ENCODE assay signal across 11 cellular contexts in the genomic region with DNA sequence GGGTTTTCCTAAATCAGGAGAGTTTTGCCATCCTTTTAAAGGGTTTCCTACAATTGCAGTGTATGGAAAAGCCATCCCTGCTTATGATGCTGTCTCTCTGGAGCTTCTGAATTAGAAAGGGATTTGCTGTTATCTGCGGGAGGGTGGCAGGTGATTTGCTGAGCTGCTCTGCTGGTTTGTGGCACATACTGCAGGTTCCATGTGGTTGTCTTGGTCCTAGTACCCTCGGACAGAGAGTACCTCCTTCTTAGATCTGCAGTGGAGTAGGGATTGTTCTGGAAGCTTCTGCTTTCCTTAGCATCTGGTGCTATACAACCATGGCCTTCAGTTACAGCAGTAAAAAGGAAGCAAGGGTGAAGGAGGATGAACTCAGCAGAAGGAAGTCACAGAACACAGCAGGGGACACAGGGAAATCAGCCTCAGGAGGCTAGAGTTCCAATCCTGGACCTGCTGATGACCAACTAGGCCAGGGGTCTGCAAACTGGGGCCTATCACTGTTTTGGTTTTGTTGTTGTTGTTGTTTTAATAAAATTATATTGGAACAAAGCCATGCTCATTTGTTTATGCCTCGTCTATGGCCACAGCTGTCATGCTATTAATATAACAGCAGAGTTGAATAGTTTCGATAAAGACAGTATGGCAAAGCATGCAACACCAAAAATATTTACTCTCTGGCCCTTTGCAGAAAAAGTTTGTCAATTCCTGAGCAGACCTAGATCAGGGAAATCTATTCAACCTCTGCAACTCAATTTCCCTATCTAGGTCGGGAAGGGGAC. TPM values are rescaled to one million over a fixed set of nuclear protein-coding genes. Genes with fewer than 3 reads are reported as not detected.
DNase-seq lines count a peak whose midpoint lies in the region; ATAC-seq, FAIRE-seq and TF ChIP-seq lines count a peak whose summit lies in the region.
"Had no signal": no experiment of that assay in that cellular context is flagged by ENCODE, and none has a peak within 500 bp of the region (broad histone marks: within the 10 kb centered on the region; RNA-seq: fewer than 3 reads in every experiment).

No MANE protein-coding gene starts in this region.

- FAIRE-seq in GM12878 (lab: Jason Lieb, UNC) = peak; percentile 72

- no peak overlapping the region; the same call in 1 of the 2 replicates for H3K4me3 ChIP-seq in GM12878
- no peak overlapping the region for H3K4me3 ChIP-seq in esophagus squamous epithelium

- H3K4me1 ChIP-seq in GM12878 (ENCODE audit: control insufficient read depth, insufficient read depth, low read length) = peaks cover 30% of the 10 kb centered on the region
- peaks cover 0 to 41% (median 0%) of the 10 kb centered on the region in 3 donors for H3K4me1 ChIP-seq in esophagus squamous epithelium

- H3K36me3 ChIP-seq in GM12878 (ENCODE audit: control insufficient read depth in 2 of 2, insufficient read depth in 2 of 2, low read length in 1 of 2) (no peaks in the 10 kb centered on the region), esophagus squamous epithelium (peaks cover 0 to 7% (median 0%) of the 10 kb centered on the region in 3 donors)

- H3K27ac Mint-ChIP-seq in stimulated activated naive CD8-positive, alpha-beta T cell treated with anti-CD3 and anti-CD28 coated beads, Interleukin-15, Interleukin-2, amounts not matched to agents 100 ng/mL and 50 ng/mL, for 24 hours = peak overlapping the region; percentile 97

- H3K9me3 ChIP-seq in GM12878 (replicated peaks; ENCODE audit: control insufficient read depth, insufficient read depth, low read length) = no peaks in the 10 kb centered on the region; the same call in 2 of the 3 replicates
- no peaks in the 10 kb centered on the region for H3K9me3 ChIP-seq in esophagus squamous epithelium

- TF ChIP-seq EP300 in GM12878 (IDR thresholded peaks at IDR 0.05; ENCODE audit: borderline replicate concordance in 1 of 2, control insufficient read depth in 1 of 2, low read depth in 2 of 2, low read length in 2 of 2) = no peak

- peaks cover 15% of the 10 kb centered on the region for H3K9me3 Mint-ChIP-seq in stimulated activated naive CD8-positive, alpha-beta T cell treated with anti-CD3 and anti-CD28 coated beads, Interleukin-15, Interleukin-2, amounts not matched to agents 100 ng/mL and 50 ng/mL, for 24 hours

- intact Hi-C loops in GM12878 (cut with micrococcal nuclease; ENCODE audit: unreplicated experiment) = no loop called here
- intact Hi-C loops in esophagus squamous epithelium (cut with DNase I) = no loop called here

- in situ Hi-C loops in GM12878 (cut with MboI) = loop anchor here (10.0 to 25.0 kb wide), 3 partner anchors 760 to 1928 kb away; a partner anchor contains a TSS

- H3K79me2 ChIP-seq in GM12878 (ENCODE audit: control insufficient read depth, insufficient read depth, low read length) = no peaks in the 10 kb centered on the region

- RAD21 ChIA-PET in GM12878 (lab: Charles Lee; ENCODE audit: unreplicated experiment) = interaction anchor here (1.2 to 2.2 kb wide), 2 partner anchors 8 to 18 kb away, joined by 3 to 8 read pairs; no protein-coding TSS in a partner anchor

- TF ChIP-seq CTCF in GM12878 (IDR thresholded peaks at IDR 0.05 in 2 of 3, conservative IDR thresholded peaks at IDR 0.05 in 1 of 3; ENCODE audit: control insufficient read depth in 2 of 3, extremely low read depth in 1 of 3, insufficient read depth in 1 of 3, low read depth in 3 of 3, low read length in 3 of 3) (no peak), esophagus squamous epithelium (IDR thresholded peaks at IDR 0.05) (no peak)

- no TSS peak for BruUV-seq in GM12878 (replicated peaks; lab: Mats Ljungman, UMichigan)

- H3K27me3 Mint-ChIP-seq in stimulated activated naive CD8-positive, alpha-beta T cell treated with anti-CD3 and anti-CD28 coated beads, Interleukin-15, Interleukin-2, amounts not matched to agents 100 ng/mL and 50 ng/mL, for 24 hours = no peaks in the 10 kb centered on the region

- peak overlapping the region; percentile 79 for H3K4me2 ChIP-seq in GM12878 (ENCODE audit: control insufficient read depth, insufficient read depth)

- no peak for DNase-seq in stimulated activated naive CD8-positive, alpha-beta T cell treated with anti-CD3 and anti-CD28 coated beads, Interleukin-15, Interleukin-2, amounts not matched to agents 100 U/mL and 50 U/mL, for 24 hours
- DNase-seq in GM12878 (ENCODE audit: low read depth, low spot score) (no peak), retina (no peak), OCI-M2 (lab: John Stamatoyannopoulos, UW; ENCODE audit: unreplicated experiment) (no peak), esophagus squamous epithelium (lab: John Stamatoyannopoulos, UW) (no peak)
- DNase-seq: NCI-H510A treated with DMSO at 0.1 percent for 48 hours; stimulated activated CD4-positive, alpha-beta T cell treated with anti-CD3 and anti-CD28 coated beads, Interleukin-15, amount 100 ng/mL, for 24 hours had no signal

- ATAC-seq in stimulated activated naive CD8-positive, alpha-beta T cell treated with anti-CD3 and anti-CD28 coated beads, Interleukin-15, Interleukin-2, amounts not matched to agents 100 U/mL and 50 U/mL, for 24 hours = no peak
- ATAC-seq in HG03432 (IDR thresholded peaks at IDR 0.05; ENCODE audit: unreplicated experiment) (peak; percentile 67), GM12878 (peak; percentile 67), HG02870 (IDR thresholded peaks at IDR 0.05; ENCODE audit: unreplicated experiment) (no peak)
- ATAC-seq: HCT116 had no signal

- H3K27ac ChIP-seq in GM12878 (ENCODE audit: control insufficient read depth, insufficient read depth) (peak overlapping the region; percentile 72), esophagus squamous epithelium (peak overlapping the region in 1 of 4 donors; percentile 47)

- SMC1A ChIA-PET in GM12878 (lab: Charles Lee; ENCODE audit: uncharacterized antibody, unreplicated experiment) = interaction anchor here (0.7 to 2.6 kb wide), 6 partner anchors 9 to 52 kb away, joined by 3 to 12 read pairs (median 6); no protein-coding TSS in a partner anchor

- no peak for TF ChIP-seq RAD21 in GM12878 (IDR thresholded peaks at IDR 0.05; ENCODE audit: insufficient read depth, low read depth, low read length)

- 40% methylated on average over 5 of the region's 5 CpGs for WGBS in GM12878 (ENCODE audit: insufficient coverage, insufficient replicate concordance, low lambda C conversion rate, missing lambda C conversion rate)
- WGBS in esophagus squamous epithelium, 2 donors = 68 to 73% methylated on average over 5 of the region's 5 CpGs

- TF ChIP-seq POLR2A in GM12878 (IDR thresholded peaks at IDR 0.05; ENCODE audit: low read depth, low read length) = no peak
- no peak for TF ChIP-seq POLR2A in esophagus squamous epithelium (IDR thresholded peaks at IDR 0.05)

- peak overlapping the region; percentile 88 for H2AFZ ChIP-seq in GM12878 (ENCODE audit: control insufficient read depth, low read depth, low read length)

- no peaks in the 10 kb centered on the region for H4K20me1 ChIP-seq in GM12878 (ENCODE audit: control insufficient read depth, insufficient read depth)

- peaks cover 38% of the 10 kb centered on the region for H3K36me3 Mint-ChIP-seq in stimulated activated naive CD8-positive, alpha-beta T cell treated with anti-CD3 and anti-CD28 coated beads, Interleukin-15, Interleukin-2, amounts not matched to agents 100 ng/mL and 50 ng/mL, for 24 hours (ENCODE audit: low read depth)

- H3K4me3 Mint-ChIP-seq in stimulated activated naive CD8-positive, alpha-beta T cell treated with anti-CD3 and anti-CD28 coated beads, Interleukin-15, Interleukin-2, amounts not matched to agents 100 ng/mL and 50 ng/mL, for 24 hours = peak overlapping the region; percentile 83

- H3K9ac ChIP-seq in GM12878 (ENCODE audit: control insufficient read depth, insufficient read depth, low read length) = no peak overlapping the region

- H3K27me3 ChIP-seq in GM12878 (replicated peaks in 1 of 2; ENCODE audit: control insufficient read depth in 2 of 2, insufficient read depth in 2 of 2, low read length in 1 of 2) (no peaks in the 10 kb centered on the region), esophagus squamous epithelium (no peaks in the 10 kb centered on the region)

- CTCF ChIA-PET in GM12878 (lab: Yijun Ruan, JAX) = interaction anchor here (0.8 to 2.4 kb wide), 8 partner anchors 9 to 53 kb away, joined by 3 to 13 read pairs (median 7); no protein-coding TSS in a partner anchor

- peaks cover 73% of the 10 kb centered on the region for H3K4me1 Mint-ChIP-seq in stimulated activated naive CD8-positive, alpha-beta T cell treated with anti-CD3 and anti-CD28 coated beads, Interleukin-15, Interleukin-2, amounts not matched to agents 100 ng/mL and 50 ng/mL, for 24 hours (ENCODE audit: low read depth)

- POLR2A ChIA-PET in GM12878 (lab: Charles Lee) = interaction anchor here (1.1 to 1.8 kb wide), 2 partner anchors 15 to 17 kb away, joined by 4 to 5 read pairs; no protein-coding TSS in a partner anchor

RNA-seq across cellular contexts. Expression of a gene that starts 39.5 kb away (rescaled TPM):
- total RNA-seq in GM12878 (2013; cell fraction: nucleolus; rRNA removed) = 20.1 and 22.0 TPM in 2 replicates
- total RNA-seq in GM12878 (2014; rRNA removed) = 6.3 and 6.4 TPM in 2 replicates
- total RNA-seq in GM12878 (2014; rRNA removed; fragmentation: Illumina TruSeq; extraction: Trizol) = 4.1 and 4.5 TPM in 2 replicates
- total RNA-seq in GM12878 (2021) = 6.0 and 6.1 TPM in 2 replicates
- polyA plus RNA-seq in GM12878 (2011; ENCODE audit: low read depth) = 2.0 TPM
- 7.5 and 9.4 TPM in 2 replicates for polyA plus RNA-seq in GM12878 (2011; rRNA removed)
- 11.9 and 12.7 TPM in 2 replicates for polyA plus RNA-seq in GM12878 (2011; cell fraction: cytosol; rRNA removed)
- polyA plus RNA-seq in GM12878 (2011; cell fraction: nucleus; rRNA removed) = 22.7 and 29.4 TPM in 2 replicates
- polyA plus RNA-seq in GM12878 (2012) = 3.0 and 4.8 TPM in 2 replicates
- polyA plus RNA-seq in GM12878 (2014; fragmentation: Illumina TruSeq; extraction: Trizol) = 5.4 and 6.3 TPM in 2 replicates
- polyA plus RNA-seq in GM12878 (2014; fragmentation: Nextera tagmentation; extraction: Ambion mirVana) = 1 to 10 TPM; 2.3 to 3.5 TPM
- polyA plus RNA-seq in GM12878 (2014; rRNA removed) = 8.4 and 8.6 TPM in 2 replicates
- 1 to 10 TPM; 3.0 to 3.5 TPM for polyA plus RNA-seq in GM12878 (2016; fragmentation: Nextera tagmentation; extraction: Ambion mirVana)
- 11.0 and 11.7 TPM in 2 replicates for polyA minus RNA-seq in GM12878 (2011; rRNA and poly(A)+ RNA removed)
- 1.9 and 3.1 TPM in 2 replicates for polyA minus RNA-seq in GM12878 (2011; cell fraction: cytosol; rRNA and poly(A)+ RNA removed)
- polyA minus RNA-seq in GM12878 (2011; cell fraction: nucleus; rRNA and poly(A)+ RNA removed) = 13.1 and 19.6 TPM in 2 replicates
- total RNA-seq in esophagus squamous epithelium = 10 to 100 TPM; 14.9 to 21.2 (median 17.5) TPM

Comparison
In these comparisons a context has a peak if more than half of its experiments do, and no peak if none do; other contexts are left out.
1. ATAC-seq: peak in HG03432 (single experiment) and GM12878 (single experiment); none in stimulated activated naive CD8-positive, alpha-beta T cell treated with anti-CD3 and anti-CD28 coated beads, Interleukin-15, Interleukin-2, amounts not matched to agents 100 U/mL and 50 U/mL, for 24 hours (single experiment) and HG02870 (single experiment).